In genomic region chr6:138089325-138089724, GRCh38 we compare ENCODE assay signal across 20 cellular contexts. TPM values are rescaled to one million over a fixed set of nuclear protein-coding genes. Genes with fewer than 3 reads are reported as not detected.
A peak's percentile ranks its signal among the peaks of the same experiment; 100 is the strongest.
DNase-seq lines count a peak whose midpoint lies in the region; ATAC-seq, FAIRE-seq and TF ChIP-seq lines count a peak whose summit lies in the region.
"Had no signal": no experiment of that assay in that cellular context is flagged by ENCODE, and none has a peak within 500 bp of the region (broad histone marks: within the 10 kb centered on the region; RNA-seq: fewer than 3 reads in every experiment).

No MANE protein-coding gene starts in this region.

- ATAC-seq in HG02981 (IDR thresholded peaks at IDR 0.05; ENCODE audit: unreplicated experiment) = no peak
- no peak for ATAC-seq in HG02798 (IDR thresholded peaks at IDR 0.05; ENCODE audit: poor library complexity, unreplicated experiment)
- ATAC-seq: activated naive CD4-positive, alpha-beta T cell treated with anti-CD3 and anti-CD28 coated beads, Interleukin-2, amount 50 U/mL, for 72 hours; T-cell had no signal

- H3K4me1 ChIP-seq in endothelial cell of umbilical vein (ENCODE audit: control insufficient read depth, extremely low read depth, insufficient read depth, low read length) = peaks cover 7% of the 10 kb centered on the region
- H3K4me1 ChIP-seq in SJCRH30 = no peaks in the 10 kb centered on the region
- H3K4me1 ChIP-seq: spleen had no signal

- no peaks in the 10 kb centered on the region for H3K27me3 ChIP-seq in endothelial cell of umbilical vein (ENCODE audit: control insufficient read depth in 2 of 2, insufficient read depth in 2 of 2, low read length in 2 of 2)
- H3K27me3 ChIP-seq in SJCRH30 = no peaks in the 10 kb centered on the region
- H3K27me3 ChIP-seq: MG63 had no signal

- H3K4me3 ChIP-seq in endothelial cell of umbilical vein (replicated peaks in 1 of 3; ENCODE audit: insufficient read depth in 1 of 3, low read depth in 1 of 3, low read length in 3 of 3) (no peak overlapping the region), skin epidermis (no peak overlapping the region), SJCRH30 (no peak overlapping the region)
- H3K4me3 ChIP-seq: MG63, spleen had no signal

- H2AFZ ChIP-seq in endothelial cell of umbilical vein (ENCODE audit: low read depth, low read length) = no peak overlapping the region

- H3K36me3 ChIP-seq in endothelial cell of umbilical vein (ENCODE audit: control insufficient read depth in 2 of 2, extremely low read depth in 1 of 2, insufficient read depth in 2 of 2, low read length in 2 of 2) (no peaks in the 10 kb centered on the region), SJCRH30 (no peaks in the 10 kb centered on the region)
- H3K36me3 ChIP-seq: spleen had no signal

- intact Hi-C loops in endothelial cell of umbilical vein (cut with micrococcal nuclease) = no loop called here

- H3K9ac ChIP-seq in endothelial cell of umbilical vein (replicated peaks; ENCODE audit: extremely low read depth, insufficient read depth, low read length) = no peak overlapping the region

- H3K4me2 ChIP-seq in endothelial cell of umbilical vein (ENCODE audit: insufficient read depth, low read length) = no peak overlapping the region

- H3K79me2 ChIP-seq in endothelial cell of umbilical vein (ENCODE audit: control insufficient read depth, insufficient read depth, low read length) = no peaks in the 10 kb centered on the region

- no peaks in the 10 kb centered on the region for H3K9me1 ChIP-seq in endothelial cell of umbilical vein (replicated peaks; ENCODE audit: control insufficient read depth, extremely low read depth, insufficient read depth, low read length)

- no peaks in the 10 kb centered on the region for H3K9me3 ChIP-seq in endothelial cell of umbilical vein (replicated peaks; ENCODE audit: control insufficient read depth, insufficient read depth, low read length)
- H3K9me3 ChIP-seq in SJCRH30 (replicated peaks) = no peaks in the 10 kb centered on the region
- H3K9me3 ChIP-seq: MG63, spleen had no signal

- dilution Hi-C loops in endothelial cell of umbilical vein (cut with MboI; ENCODE audit: extremely low pct_ligation_motif_present, low sequenced_read_pairs) = no loop called here

- no TSS peak for BruUV-seq in endothelial cell of umbilical vein (replicated peaks; lab: Mats Ljungman, UMichigan)

- no peak for FAIRE-seq in endothelial cell of umbilical vein (lab: Jason Lieb, UNC)
- FAIRE-seq: TTC549 had no signal

- TF ChIP-seq POLR2A in endothelial cell of umbilical vein (IDR thresholded peaks at IDR 0.05; ENCODE audit: low read depth, low read length) = no peak

- H3K27ac ChIP-seq in endothelial cell of umbilical vein (ENCODE audit: insufficient read depth, low read depth, low read length) = no peak overlapping the region
- peak overlapping the region in 18 of 21 experiments; percentile 6 to 81 (median 62) for H3K27ac ChIP-seq in skin epidermis
- no peak overlapping the region for H3K27ac ChIP-seq in SJCRH30
- H3K27ac ChIP-seq: spleen had no signal

- no peaks in the 10 kb centered on the region for H4K20me1 ChIP-seq in endothelial cell of umbilical vein (replicated peaks; ENCODE audit: control insufficient read depth, extremely low read depth, insufficient read depth, low read length)

- no peak for TF ChIP-seq CTCF in endothelial cell of umbilical vein (IDR thresholded peaks at IDR 0.05; ENCODE audit: extremely low read depth in 1 of 2, insufficient read depth in 1 of 2, low read depth in 1 of 2, low read length in 2 of 2)

- DNase-seq in NCI-H1105 (lab: John Stamatoyannopoulos, UW) (peak; percentile 34), NCI-H748 (lab: John Stamatoyannopoulos, UW; ENCODE audit: unreplicated experiment) (peak; percentile 75), endothelial cell of umbilical vein (ENCODE audit: low read depth, low spot score) (peak; percentile 27), SJCRH30 (no peak)
- DNase-seq in activated CD4-positive, alpha-beta T cell treated with anti-CD3 and anti-CD28 coated beads for 1 hour = no peak
- DNase-seq: AML-193; CD8-positive, alpha-beta memory T cell; effector memory CD4-positive, alpha-beta T cell; HCEC 1CT; MG63; NCI-H2081; NCI-H524; SIG-M5; spleen; T-cell had no signal

- POLR2A ChIA-PET in endothelial cell of umbilical vein (lab: Charles Lee) = no interaction called here

- CTCF ChIA-PET in endothelial cell of umbilical vein (lab: Charles Lee) = interaction anchor here (1.4 kb wide), 1 partner anchor 88 kb away, joined by 5 read pairs; no protein-coding TSS in a partner anchor

TF ChIP-seq in endothelial cell of umbilical vein, 7 proteins besides CTCF, POLR2A, EP300 and RAD21:
- TF ChIP-seq MYC (IDR thresholded peaks at IDR 0.05; ENCODE audit: low read depth, low read length) (no peak), FOS (IDR thresholded peaks at IDR 0.05; ENCODE audit: borderline replicate concordance, insufficient read depth, low read length) (no peak), GATA2 (IDR thresholded peaks at IDR 0.05; ENCODE audit: insufficient read depth, insufficient read length, low read depth, low read length) (no peak), EZH2 (IDR thresholded peaks at IDR 0.05; ENCODE audit: borderline replicate concordance, low read depth, low read length, severe bottlenecking) (no peak), MAX (IDR thresholded peaks at IDR 0.05; ENCODE audit: insufficient read depth, insufficient read length) (no peak), POLR2AphosphoS5 (IDR thresholded peaks at IDR 0.05; ENCODE audit: insufficient read depth, low read depth, low read length) (no peak), JUN (IDR thresholded peaks at IDR 0.05; ENCODE audit: borderline replicate concordance, insufficient read depth, insufficient read length, low read depth) (no peak)
TF ChIP-seq in endothelial cell of umbilical vein: peak in this region for 0.

RNA-seq across cellular contexts. Expression of gene PERP, which starts 17.9 kb away (rescaled TPM):
- total RNA-seq in endothelial cell of umbilical vein = 27.4 and 30.2 TPM in 2 replicates
- 15.7 and 18.8 TPM in 2 replicates for polyA plus RNA-seq in endothelial cell of umbilical vein
- polyA plus RNA-seq in endothelial cell of umbilical vein (2011; cell fraction: cytosol; rRNA removed) = 11.7 and 13.0 TPM in 2 replicates
- polyA plus RNA-seq in endothelial cell of umbilical vein (2011; cell fraction: nucleus; rRNA removed) = 4.6 and 4.9 TPM in 2 replicates
- 34.6 and 43.8 TPM in 2 replicates for polyA plus RNA-seq in endothelial cell of umbilical vein (2012)
- polyA minus RNA-seq in endothelial cell of umbilical vein = 24.0 and 26.1 TPM in 2 replicates
- polyA minus RNA-seq in endothelial cell of umbilical vein (2011; cell fraction: cytosol; rRNA and poly(A)+ RNA removed) = 23.8 TPM
- 2.6 and 4.0 TPM in 2 replicates for polyA minus RNA-seq in endothelial cell of umbilical vein (2011; cell fraction: nucleus; rRNA and poly(A)+ RNA removed)
- total RNA-seq in SJCRH30 (2014; rRNA removed; shearing (Covaris generic)) = 5.4 and 5.7 TPM in 2 replicates

Comparison
In these comparisons a context has a peak if more than half of its experiments do, and no peak if none do; other contexts are left out.
1. DNase-seq: peak in NCI-H1105 (single experiment), NCI-H748 (single experiment) and endothelial cell of umbilical vein (single experiment); none in activated CD4-positive, alpha-beta T cell treated with anti-CD3 and anti-CD28 coated beads for 1 hour (single experiment) and SJCRH30 (0 of 2).
2. H3K27ac ChIP-seq: peak in skin epidermis (18 of 21); none in endothelial cell of umbilical vein (single experiment) and SJCRH30 (single experiment).